Comparison of ENCODE assay signal across 15 cellular contexts in genomic region chr11:68153742-68154141, GRCh38. TPM values are rescaled to one million over a fixed set of nuclear protein-coding genes. Genes with fewer than 3 reads are reported as not detected.
A peak's percentile ranks its signal among the peaks of the same experiment; 100 is the strongest.
DNase-seq lines count a peak whose midpoint lies in the region; ATAC-seq and TF ChIP-seq lines count a peak whose summit lies in the region.
"Had no signal": no experiment of that assay in that cellular context is flagged by ENCODE, and none has a peak within 500 bp of the region (broad histone marks: within the 10 kb centered on the region; RNA-seq: fewer than 3 reads in every experiment).

No MANE protein-coding gene starts in this region.

- H3K36me3 ChIP-seq in colonic mucosa (no peaks in the 10 kb centered on the region), stomach (peaks cover 5 to 32% (median 23%) of the 10 kb centered on the region in 4 donors)

- H3K9ac ChIP-seq in colonic mucosa (ENCODE audit: low read depth in 2 of 2, low read length in 2 of 2) = no peak overlapping the region
- H3K9ac ChIP-seq: BLaER1 had no signal

- H3K4me1 Mint-ChIP-seq in activated naive CD8-positive, alpha-beta T cell (ENCODE audit: low read depth) = no peaks in the 10 kb centered on the region
- H3K4me1 Mint-ChIP-seq in activated naive CD8-positive, alpha-beta T cell treated with anti-CD3 and anti-CD28 coated beads for 36 hours = no peaks in the 10 kb centered on the region
- H3K4me1 Mint-ChIP-seq in Calu3 (ENCODE audit: low read depth, unreplicated experiment) = peaks cover 5% of the 10 kb centered on the region

- TF ChIP-seq POLR2A in stomach (IDR thresholded peaks at IDR 0.05) = no peak

- H3K36me3 Mint-ChIP-seq in activated naive CD8-positive, alpha-beta T cell = no peaks in the 10 kb centered on the region
- H3K36me3 Mint-ChIP-seq in activated naive CD8-positive, alpha-beta T cell treated with anti-CD3 and anti-CD28 coated beads for 36 hours = no peaks in the 10 kb centered on the region
- peaks cover 3% of the 10 kb centered on the region for H3K36me3 Mint-ChIP-seq in Calu3 (ENCODE audit: insufficient read depth, unreplicated experiment)

- no peak for TF ChIP-seq CTCF in colonic mucosa (IDR thresholded peaks at IDR 0.05)
- no peak for TF ChIP-seq CTCF in stomach (IDR thresholded peaks at IDR 0.05)
- no peak for TF ChIP-seq CTCF in coronary artery (IDR thresholded peaks at IDR 0.05)
- no peak for TF ChIP-seq CTCF in Calu3 (IDR thresholded peaks at IDR 0.05; ENCODE audit: unreplicated experiment)

- H3K9me3 ChIP-seq in colonic mucosa = no peaks in the 10 kb centered on the region
- no peaks in the 10 kb centered on the region for H3K9me3 ChIP-seq in stomach
- H3K9me3 ChIP-seq: BLaER1, Caco-2 had no signal

- H3K27me3 ChIP-seq in colonic mucosa (no peaks in the 10 kb centered on the region), stomach (no peaks in the 10 kb centered on the region)
- H3K27me3 ChIP-seq: BLaER1 had no signal

- H3K4me1 ChIP-seq in colonic mucosa = no peaks in the 10 kb centered on the region
- peaks cover 6 to 55% (median 30%) of the 10 kb centered on the region in 4 donors for H3K4me1 ChIP-seq in stomach

- no peak overlapping the region for H3K27ac ChIP-seq in colonic mucosa
- H3K27ac ChIP-seq in stomach = peak overlapping the region in 4 of 5 donors; percentile 23 to 56 (median 46)
- H3K27ac ChIP-seq in coronary artery = no peak overlapping the region
- H3K27ac ChIP-seq: 22Rv1, BLaER1 had no signal

- H3K4me3 ChIP-seq in colonic mucosa (no peak overlapping the region), stomach (no peak overlapping the region), coronary artery (no peak overlapping the region)
- H3K4me3 ChIP-seq: BLaER1 had no signal

- H3K4me3 Mint-ChIP-seq in activated naive CD8-positive, alpha-beta T cell = no peak overlapping the region
- H3K4me3 Mint-ChIP-seq in activated naive CD8-positive, alpha-beta T cell treated with anti-CD3 and anti-CD28 coated beads for 36 hours = no peak overlapping the region
- H3K4me3 Mint-ChIP-seq in Calu3 (ENCODE audit: low read depth, unreplicated experiment) = no peak overlapping the region
- H3K4me3 Mint-ChIP-seq: CD8-positive, alpha-beta memory T cell had no signal

- H3K9me3 Mint-ChIP-seq in activated naive CD8-positive, alpha-beta T cell (ENCODE audit: low read depth) = no peaks in the 10 kb centered on the region
- no peaks in the 10 kb centered on the region for H3K9me3 Mint-ChIP-seq in activated naive CD8-positive, alpha-beta T cell treated with anti-CD3 and anti-CD28 coated beads for 36 hours
- H3K9me3 Mint-ChIP-seq in Calu3 (ENCODE audit: low read depth, unreplicated experiment) = no peaks in the 10 kb centered on the region
- H3K9me3 Mint-ChIP-seq: CD8-positive, alpha-beta memory T cell had no signal

- no TSS peak for BruUV-seq in Calu3 (replicated peaks; lab: Mats Ljungman, UMichigan)

- WGBS in stomach, 5 donors = 31 to 60% (median 48%) methylated on average over 8 of the region's 8 CpGs

- H3K27ac Mint-ChIP-seq in activated naive CD8-positive, alpha-beta T cell = peak overlapping the region; percentile 50
- H3K27ac Mint-ChIP-seq in activated naive CD8-positive, alpha-beta T cell treated with anti-CD3 and anti-CD28 coated beads for 36 hours = no peak overlapping the region
- H3K27ac Mint-ChIP-seq in Calu3 (ENCODE audit: unreplicated experiment) = no peak overlapping the region

- peak; percentile 60 for ATAC-seq in left lobe of liver
- ATAC-seq: HCT116 had no signal

- H3K27me3 Mint-ChIP-seq in activated naive CD8-positive, alpha-beta T cell = no peaks in the 10 kb centered on the region
- H3K27me3 Mint-ChIP-seq in activated naive CD8-positive, alpha-beta T cell treated with anti-CD3 and anti-CD28 coated beads for 36 hours = no peaks in the 10 kb centered on the region
- H3K27me3 Mint-ChIP-seq in Calu3 (ENCODE audit: unreplicated experiment) = no peaks in the 10 kb centered on the region
- H3K27me3 Mint-ChIP-seq: CD8-positive, alpha-beta memory T cell had no signal

- intact Hi-C loops in colonic mucosa (cut with DNase I) (no loop called here), stomach (cut with DNase I; ENCODE audit: low total_unique reads) (no loop called here), Calu3 (cut with micrococcal nuclease; ENCODE audit: unreplicated experiment) (no loop called here)

- CTCF ChIA-PET in Calu3 (lab: Charles Lee) = interaction anchor here (0.7 kb wide), 1 partner anchor 1307 kb away, joined by 3 read pairs; no protein-coding TSS in a partner anchor

- DNase-seq in activated naive CD8-positive, alpha-beta T cell treated with anti-CD3 and anti-CD28 coated beads for 36 hours = no peak
- DNase-seq in colonic mucosa (peak; percentile 52), left lobe of liver (ENCODE audit: low spot score) (no peak), stomach (peak; percentile 75), coronary artery (ENCODE audit: low spot score) (no peak), Calu3 (no peak), NCI-H524 (lab: John Stamatoyannopoulos, UW) (no peak)
- DNase-seq: Caco-2; CD8-positive, alpha-beta memory T cell; DMS53; GF-D8 had no signal

- no peak for TF ChIP-seq EP300 in stomach (IDR thresholded peaks at IDR 0.05)

RNA-seq across cellular contexts. Expression of gene CHKA, which starts 32.6 kb away (rescaled TPM):
- 10 to 100 TPM; 17.6 to 17.8 TPM for total RNA-seq in activated naive CD8-positive, alpha-beta T cell treated with anti-CD3 and anti-CD28 coated beads for 36 hours
- total RNA-seq in colonic mucosa (10 to 100 TPM; 50.1 to 83.7 TPM), left lobe of liver (15.5 TPM), stomach (100 to 1,000 TPM in 4 of 5 donors, 10 to 100 TPM in 1; 85.9 to 227 (median 147) TPM), Calu3 (2022) (100 and 104 TPM in 2 replicates)
- polyA plus RNA-seq in stomach = 10 to 100 TPM; 20.9 to 47.2 (median 36.7) TPM

RNA-seq across cellular contexts. Expression of gene KMT5B, which starts 59.4 kb away (rescaled TPM):
- 10 to 100 TPM; 15.7 to 18.4 TPM for total RNA-seq in activated naive CD8-positive, alpha-beta T cell treated with anti-CD3 and anti-CD28 coated beads for 36 hours
- 10 to 100 TPM; 42.6 to 59.1 TPM for total RNA-seq in colonic mucosa
- total RNA-seq in left lobe of liver = 19.3 TPM
- 10 to 100 TPM; 17.4 to 52.7 (median 31.6) TPM for total RNA-seq in stomach
- 10 to 100 TPM; 14.3 to 20.6 (median 14.8) TPM for polyA plus RNA-seq in stomach
- total RNA-seq in Calu3 (2022) = 31.3 and 39.2 TPM in 2 replicates

Comparison
In these comparisons a context has a peak if more than half of its experiments do, and no peak if none do; other contexts are left out.
1. DNase-seq: peak in colonic mucosa (single experiment) and stomach (single experiment); none in activated naive CD8-positive, alpha-beta T cell treated with anti-CD3 and anti-CD28 coated beads for 36 hours (single experiment), left lobe of liver (single experiment), coronary artery (single experiment), Calu3 (single experiment) and NCI-H524 (0 of 2).
2. H3K27ac ChIP-seq: peak in stomach (4 of 5); none in colonic mucosa (single experiment) and coronary artery (0 of 2).